11 cellular contexts compared by ENCODE assay signal in the genomic region with DNA sequence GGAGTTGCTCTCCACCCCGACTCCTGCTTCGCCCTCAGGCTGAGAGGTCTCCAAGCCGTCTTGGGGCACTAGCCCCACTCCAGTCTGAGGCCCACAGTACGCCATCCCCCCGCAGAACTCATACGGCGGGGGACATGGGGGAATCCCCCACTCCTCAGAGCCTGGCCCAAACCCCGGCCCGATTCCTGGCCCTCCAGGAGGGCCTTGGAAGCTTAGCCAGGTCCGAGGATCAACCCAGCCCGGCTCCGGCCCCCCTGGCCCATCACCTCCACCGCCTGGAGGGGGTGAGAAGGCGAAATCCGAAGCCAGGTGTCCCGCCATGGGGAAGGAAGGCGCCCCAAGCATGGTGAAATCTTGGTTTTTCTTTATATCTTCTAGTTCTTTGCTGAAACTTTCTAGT. TPM values are rescaled to one million over a fixed set of nuclear protein-coding genes. Genes with fewer than 3 reads are reported as not detected.
"Had no signal": no experiment of that assay in that cellular context is flagged by ENCODE, and none has a peak within 500 bp of the region (broad histone marks: within the 10 kb centered on the region; RNA-seq: fewer than 3 reads in every experiment).

No MANE protein-coding gene starts in this region.

RNA-seq across cellular contexts. Expression of gene CLEC4A, which starts 11.1 kb away (rescaled TPM):
- total RNA-seq: PC-9, SJSA1 had no signal

RNA-seq across cellular contexts. Expression of gene ZNF705A, which starts 22.3 kb away (rescaled TPM):
- total RNA-seq: OCI-LY7, PC-3, PC-9, Peyer's patch, Right ventricle myocardium inferior, Right ventricle myocardium superior, RPMI7951, SJCRH30, SJSA1, SK-MEL-5 had no signal
- polyA plus RNA-seq: SK-N-SH had no signal
